Comparison of ENCODE assay signal across 13 cellular contexts in genomic region chr12:1532367-1532752, GRCh38.
DNase-seq lines count a peak whose midpoint lies in the region; TF ChIP-seq lines count a peak whose summit lies in the region.
"Had no signal": no experiment of that assay in that cellular context is flagged by ENCODE, and none has a peak within 500 bp of the region (broad histone marks: within the 10 kb centered on the region; RNA-seq: fewer than 3 reads in every experiment).

No MANE protein-coding gene starts in this region.

- no peak overlapping the region for H3K4ac ChIP-seq in neuronal stem cell (ENCODE audit: low read length)

- no peak overlapping the region for H3K18ac ChIP-seq in neuronal stem cell (ENCODE audit: low read length)

- H3K36me3 Mint-ChIP-seq in chondrocyte (ENCODE audit: low read depth) = no peaks in the 10 kb centered on the region

- H3K4me3 Mint-ChIP-seq in chondrocyte (ENCODE audit: unreplicated experiment) = peak overlapping the region; percentile 80

- peak overlapping the region; percentile 74 for H3K27ac Mint-ChIP-seq in chondrocyte (ENCODE audit: unreplicated experiment)
- H3K27ac Mint-ChIP-seq: activated naive CD4-positive, alpha-beta T cell treated with anti-CD3 and anti-CD28 coated beads for 36 hours had no signal

- H2AFZ ChIP-seq in MM.1S (ENCODE audit: low read length) (no peak overlapping the region), neuronal stem cell (ENCODE audit: low read length) (no peak overlapping the region)

- no peaks in the 10 kb centered on the region; the same call in 1 of the 2 replicates for H4K20me1 ChIP-seq in MM.1S (ENCODE audit: insufficient read depth, low read length)

- no peak overlapping the region for H2BK5ac ChIP-seq in neuronal stem cell (ENCODE audit: low read length)

- DNase-seq in EL (peak; percentile 32), MM.1S (no peak), chondrocyte (ENCODE audit: low spot score) (no peak), neuronal stem cell (ENCODE audit: low spot score) (no peak), UCSD-AML1 (lab: John Stamatoyannopoulos, UW; ENCODE audit: unreplicated experiment) (no peak), GM19240 (ENCODE audit: insufficient read length, low spot score) (no peak), NOMO-1 treated with dmso at 0.1 percent for 144 hours (lab: John Stamatoyannopoulos, UW; ENCODE audit: unreplicated experiment) (no peak)
- DNase-seq: activated CD4-positive, CD25-positive, alpha-beta regulatory T cell treated with anti-CD3 and anti-CD28 coated beads, Interleukin-2, amount 50 U/mL, for 72 hours; activated naive CD4-positive, alpha-beta T cell treated with anti-CD3 and anti-CD28 coated beads for 36 hours; effector CD8-positive, alpha-beta T cell; GF-D8; hippocampal formation had no signal

- no peaks in the 10 kb centered on the region for H3K9me2 ChIP-seq in MM.1S (replicated peaks; ENCODE audit: insufficient read depth, low read length)

- no CpG with 5 or more reads among the region's 6 CpGs for WGBS in neuronal stem cell (ENCODE audit: extremely low coverage in 2 of 2, insufficient read length in 2 of 2, insufficient replicate concordance in 1 of 2), 2 donors

- no peaks in the 10 kb centered on the region for H3K9me3 Mint-ChIP-seq in chondrocyte (ENCODE audit: low read depth)
- H3K9me3 Mint-ChIP-seq: activated naive CD4-positive, alpha-beta T cell treated with anti-CD3 and anti-CD28 coated beads for 36 hours had no signal

- H4K91ac ChIP-seq in neuronal stem cell (ENCODE audit: low read depth, low read length, poor library complexity) = no peak overlapping the region

- peaks cover 45% of the 10 kb centered on the region for H3F3A ChIP-seq in MM.1S (ENCODE audit: insufficient read depth, low read length)

- peaks cover 91% of the 10 kb centered on the region for H3K79me2 ChIP-seq in MM.1S (ENCODE audit: low read length)

- no peak overlapping the region for H2BK15ac ChIP-seq in neuronal stem cell (ENCODE audit: low read length)

- H3K4me2 ChIP-seq in MM.1S (ENCODE audit: low read depth, low read length) (peak overlapping the region; percentile 97), neuronal stem cell (ENCODE audit: insufficient read depth, low read length, poor library complexity, severe bottlenecking) (peak overlapping the region; percentile 96)

- H3K4me1 Mint-ChIP-seq in chondrocyte (ENCODE audit: low read depth) = peaks cover 79% of the 10 kb centered on the region

- no peak overlapping the region for H2BK120ac ChIP-seq in neuronal stem cell (ENCODE audit: low read depth, low read length)

- H4K8ac ChIP-seq in neuronal stem cell (ENCODE audit: low read depth, low read length) = no peak overlapping the region

- H3K9ac ChIP-seq in MM.1S (ENCODE audit: low read length) (peak overlapping the region; percentile 83), neuronal stem cell (ENCODE audit: low read depth, low read length, poor library complexity) (no peak overlapping the region)

- H3K9me3 ChIP-seq in MM.1S (replicated peaks; ENCODE audit: insufficient read depth, low read length) (no peaks in the 10 kb centered on the region), neuronal stem cell (replicated peaks in 1 of 2; ENCODE audit: control insufficient read depth in 2 of 2, insufficient read depth in 1 of 2, low read depth in 1 of 2, low read length in 2 of 2) (peaks cover under 1 to 4% of the 10 kb centered on the region in 2 donors)

- no peak overlapping the region for H3K14ac ChIP-seq in neuronal stem cell (ENCODE audit: low read length)

- H3K4me3 ChIP-seq in MM.1S (ENCODE audit: low read length) (peak overlapping the region; percentile 88), neuronal stem cell (ENCODE audit: low read length in 2 of 2) (peak overlapping the region in 1 of 2 donors; percentile 92)
- H3K4me3 ChIP-seq: smooth muscle cell had no signal

- H3K27me3 ChIP-seq in MM.1S (replicated peaks; ENCODE audit: insufficient read depth, low read length) = no peaks in the 10 kb centered on the region
- H3K27me3 ChIP-seq in neuronal stem cell (ENCODE audit: control insufficient read depth in 3 of 3, insufficient read depth in 3 of 3, low read depth in 1 of 3, low read length in 3 of 3) = peaks cover 0 to 91% (median 0%) of the 10 kb centered on the region in 3 experiments

- H3K23ac ChIP-seq in neuronal stem cell (ENCODE audit: low read depth, low read length, poor library complexity) = no peak overlapping the region

- no peak overlapping the region for H2AK5ac ChIP-seq in neuronal stem cell (ENCODE audit: low read depth, low read length)

- TF ChIP-seq CTCF in MM.1S (IDR thresholded peaks at IDR 0.05; ENCODE audit: low read length) (no peak), chondrocyte (IDR thresholded peaks at IDR 0.05) (no peak)

- no peak overlapping the region for H2BK12ac ChIP-seq in neuronal stem cell (ENCODE audit: low read length)

- H3K79me1 ChIP-seq in neuronal stem cell (ENCODE audit: low read depth, low read length) = peaks cover 10% of the 10 kb centered on the region

- H3K36me3 ChIP-seq in MM.1S (replicated peaks; ENCODE audit: insufficient read depth, low read length) (no peaks in the 10 kb centered on the region), neuronal stem cell (replicated peaks in 1 of 2; ENCODE audit: control insufficient read depth in 2 of 2, insufficient read depth in 2 of 2, low read length in 2 of 2) (peaks cover 0 to 4% of the 10 kb centered on the region in 2 donors)

- H3K27ac ChIP-seq in MM.1S (ENCODE audit: low read length) (peak overlapping the region; percentile 94), neuronal stem cell (replicated peaks; ENCODE audit: low read length) (no peak overlapping the region)

- H3K4me1 ChIP-seq in MM.1S (ENCODE audit: low read length) (peaks cover 27% of the 10 kb centered on the region), neuronal stem cell (ENCODE audit: control insufficient read depth in 2 of 2, insufficient read depth in 1 of 2, low read depth in 1 of 2, low read length in 2 of 2) (peaks cover 0 to 35% of the 10 kb centered on the region in 2 donors)

- no peaks in the 10 kb centered on the region for H3K27me3 Mint-ChIP-seq in chondrocyte (ENCODE audit: low read depth)
